In genomic region chr9:15400281-15400941, GRCh38 we compare ENCODE assay signal across 20 cellular contexts. TPM values are rescaled to one million over a fixed set of nuclear protein-coding genes. Genes with fewer than 3 reads are reported as not detected.
A peak's percentile ranks its signal among the peaks of the same experiment; 100 is the strongest.
DNase-seq lines count a peak whose midpoint lies in the region; ATAC-seq, FAIRE-seq and TF ChIP-seq lines count a peak whose summit lies in the region.
"Had no signal": no experiment of that assay in that cellular context is flagged by ENCODE, and none has a peak within 500 bp of the region (broad histone marks: within the 10 kb centered on the region; RNA-seq: fewer than 3 reads in every experiment).

No MANE protein-coding gene starts in this region.

- DNase-seq in adipocyte (ENCODE audit: low read depth), result peak; percentile 73
- DNase-seq in fibroblast of pulmonary artery (ENCODE audit: low read depth), result peak; percentile 45
- peak; percentile 18 for DNase-seq in small intestine
- no peak for DNase-seq in PC-3
- DNase-seq in left ventricle myocardium superior, result no peak
- DNase-seq in A673 (ENCODE audit: low spot score), result no peak
- DNase-seq: activated CD4-positive, alpha-beta T cell treated with anti-CD3 and anti-CD28 coated beads, Interleukin-2, amount 10 ng/mL, durations not matched to agents 7 days and 5 days; BE2C; lower lobe of right lung; naive thymus-derived CD8-positive, alpha-beta T cell; NCI-H146; NCI-H82; stimulated activated CD4-positive, alpha-beta T cell treated with anti-CD3 and anti-CD28 coated beads, Interleukin-12 subunit alpha, Interleukin-12 subunit beta, amount 100 ng/mL, for 4 hours had no signal

- POLR2A ChIA-PET in PC-3 (lab: Charles Lee; ENCODE audit: unreplicated experiment) (no interaction called here), A673 (lab: Charles Lee; ENCODE audit: low non-redundant PET) (no interaction called here)

- no peaks in the 10 kb centered on the region for H3F3A ChIP-seq in PC-3 (ENCODE audit: low read length, unreplicated experiment)

- no TSS peak for BruUV-seq in PC-3 (replicated peaks; lab: Mats Ljungman, UMichigan)
- no TSS peak for BruUV-seq in A673 (replicated peaks; lab: Mats Ljungman, UMichigan)

- no peak for FAIRE-seq in small intestine (lab: Jason Lieb, UNC)
- FAIRE-seq: astrocyte, colon had no signal

- H3K27me3 ChIP-seq in adipocyte (replicated peaks; ENCODE audit: control insufficient read depth, insufficient read depth, low read length) (no peaks in the 10 kb centered on the region), small intestine (ENCODE audit: control insufficient read depth in 2 of 2, insufficient read depth in 2 of 2, low read length in 2 of 2) (no peaks in the 10 kb centered on the region), PC-3 (ENCODE audit: low read length) (no peaks in the 10 kb centered on the region), A673 (replicated peaks; ENCODE audit: insufficient read depth, low read depth, low read length, poor library complexity) (no peaks in the 10 kb centered on the region)
- H3K27me3 ChIP-seq: BE2C had no signal

- H3K9me3 ChIP-seq in adipocyte (ENCODE audit: control insufficient read depth, low read length) (no peaks in the 10 kb centered on the region), small intestine (ENCODE audit: control insufficient read depth, low read depth) (no peaks in the 10 kb centered on the region), PC-3 (ENCODE audit: low read length) (no peaks in the 10 kb centered on the region), A673 (ENCODE audit: low read depth, low read length, poor library complexity, severe bottlenecking) (no peaks in the 10 kb centered on the region)
- H3K9me3 ChIP-seq: BE2C, lower lobe of right lung, prostate gland had no signal

- H3K4me1 ChIP-seq in adipocyte (ENCODE audit: control insufficient read depth, insufficient read depth, low read length) (no peaks in the 10 kb centered on the region), small intestine (ENCODE audit: control insufficient read depth in 2 of 2, insufficient read depth in 1 of 2, low read depth in 1 of 2, low read length in 1 of 2) (no peaks in the 10 kb centered on the region), PC-3 (ENCODE audit: insufficient read depth, low read length) (no peaks in the 10 kb centered on the region), A673 (ENCODE audit: insufficient read depth, low read length, poor library complexity, severe bottlenecking) (no peaks in the 10 kb centered on the region)
- H3K4me1 ChIP-seq: BE2C, lower lobe of right lung, prostate gland had no signal

- ATAC-seq in HG03175 (IDR thresholded peaks at IDR 0.05; ENCODE audit: unreplicated experiment) (peak; percentile 39), PC-3 (no peak), left ventricle myocardium superior (no peak), HG02973 (IDR thresholded peaks at IDR 0.05; ENCODE audit: unreplicated experiment) (no peak)
- ATAC-seq: lower lobe of right lung; naive thymus-derived CD8-positive, alpha-beta T cell; SK-N-SH treated with all-trans-retinoic acid at 6 μM for 48 hours had no signal

- TF ChIP-seq CTCF in fibroblast of pulmonary artery (IDR thresholded peaks at IDR 0.05; ENCODE audit: low read length, missing control alignments) (no peak), PC-3 (conservative IDR thresholded peaks at IDR 0.05; ENCODE audit: low read depth, low read length) (no peak), A673 (conservative IDR thresholded peaks at IDR 0.05; ENCODE audit: low read depth, low read length) (no peak)

- intact Hi-C loops in PC-3 (cut with micrococcal nuclease), result loop anchor here (5.0 kb wide), 1 partner anchor 123 kb away; no protein-coding TSS in a partner anchor
- intact Hi-C loops in left ventricle myocardium superior (cut with micrococcal nuclease), result no loop called here
- intact Hi-C loops in A673 (cut with micrococcal nuclease; ENCODE audit: unreplicated experiment), result no loop called here

- H2AFZ ChIP-seq in PC-3 (ENCODE audit: low read length), result no peak overlapping the region

- no peak overlapping the region for H3K9ac ChIP-seq in adipocyte (ENCODE audit: low read length)
- no peak overlapping the region for H3K9ac ChIP-seq in PC-3 (ENCODE audit: low read length)

- H3K36me3 ChIP-seq in adipocyte (ENCODE audit: control insufficient read depth, insufficient read depth, low read length, severe bottlenecking), result no peaks in the 10 kb centered on the region
- H3K36me3 ChIP-seq in small intestine (ENCODE audit: control insufficient read depth in 2 of 2, insufficient read depth in 2 of 2, low read length in 2 of 2), result no peaks in the 10 kb centered on the region
- no peaks in the 10 kb centered on the region for H3K36me3 ChIP-seq in PC-3 (ENCODE audit: low read depth, low read length)
- no peaks in the 10 kb centered on the region for H3K36me3 ChIP-seq in A673 (ENCODE audit: insufficient read depth, low read length, poor library complexity, severe bottlenecking)
- H3K36me3 ChIP-seq: BE2C, lower lobe of right lung, prostate gland had no signal

- CTCF ChIA-PET in PC-3 (lab: Charles Lee), result interaction anchor here (0.6 kb wide), 1 partner anchor 216 kb away, joined by 4 read pairs; no protein-coding TSS in a partner anchor
- CTCF ChIA-PET in A673 (lab: Charles Lee), result no interaction called here

- H3K4me3 ChIP-seq in adipocyte (ENCODE audit: low read length) (no peak overlapping the region), fibroblast of pulmonary artery (replicated peaks; ENCODE audit: low read depth, low read length) (no peak overlapping the region), small intestine (ENCODE audit: low read depth in 1 of 2, low read length in 2 of 2) (no peak overlapping the region), PC-3 (ENCODE audit: low read length) (no peak overlapping the region), A673 (ENCODE audit: low read depth, low read length, poor library complexity, severe bottlenecking) (no peak overlapping the region)
- H3K4me3 ChIP-seq: lower lobe of right lung, prostate gland had no signal

- H4K20me1 ChIP-seq in PC-3 (ENCODE audit: low read length), result no peaks in the 10 kb centered on the region

- H3K27ac ChIP-seq in small intestine (ENCODE audit: low read depth in 1 of 2, low read length in 1 of 2) (no peak overlapping the region), PC-3 (ENCODE audit: low read length) (no peak overlapping the region), A673 (ENCODE audit: low read depth, low read length, poor library complexity, severe bottlenecking) (no peak overlapping the region)
- H3K27ac ChIP-seq: epithelial cell of prostate, lower lobe of right lung, prostate gland had no signal

- H3K9me2 ChIP-seq in PC-3 (replicated peaks; ENCODE audit: low read length), result no peaks in the 10 kb centered on the region

- WGBS in small intestine, 3 donors, result 42 to 67% (median 51%) methylated on average over 5 of the region's 5 CpGs

- no peak overlapping the region for H3K4me2 ChIP-seq in PC-3 (ENCODE audit: low read length)

- H3K79me2 ChIP-seq in PC-3 (ENCODE audit: low read length), result no peaks in the 10 kb centered on the region

RNA-seq across cellular contexts. Expression of gene SNAPC3, which starts 22.3 kb away (rescaled TPM):
- polyA plus RNA-seq in small intestine, result 10 to 100 TPM in 2 of 3 donors, 1 to 10 TPM in 1; 7.6 to 14.1 (median 13.3) TPM
- total RNA-seq in PC-3 (2014; rRNA removed) (25.4 and 34.2 TPM in 2 replicates), left ventricle myocardium superior (30.9 TPM), A673 (2021) (21.8 and 26.2 TPM in 2 replicates)

Comparison
In these comparisons a context has a peak if more than half of its experiments do, and no peak if none do; other contexts are left out.
1. DNase-seq: peak in adipocyte (single experiment), fibroblast of pulmonary artery (single experiment) and small intestine (single experiment); none in PC-3 (single experiment), left ventricle myocardium superior (single experiment) and A673 (single experiment).